Comparison of ENCODE assay signal across 18 cellular contexts in the genomic region with DNA sequence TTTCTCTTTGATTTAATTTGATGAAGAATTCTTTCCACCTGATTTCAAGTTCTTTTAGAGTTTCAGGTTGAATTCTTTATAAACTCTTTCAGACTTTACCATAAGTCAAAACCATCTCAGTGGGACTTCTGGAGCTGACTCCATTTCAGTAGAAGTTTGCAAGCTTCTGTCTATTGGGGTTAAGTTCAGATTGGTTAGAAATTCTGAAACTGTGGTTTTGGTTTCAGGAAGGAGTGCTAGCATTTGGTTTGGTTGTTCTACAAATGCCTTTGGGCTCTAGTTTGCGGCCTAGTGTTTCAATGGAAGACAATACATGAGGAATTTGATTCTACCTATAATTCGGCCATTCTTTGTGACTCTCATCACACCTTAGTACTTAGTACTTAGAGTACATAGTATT.
A peak's percentile ranks its signal among the peaks of the same experiment; 100 is the strongest.
DNase-seq lines count a peak whose midpoint lies in the region; ATAC-seq and TF ChIP-seq lines count a peak whose summit lies in the region.
"Had no signal": no experiment of that assay in that cellular context is flagged by ENCODE, and none has a peak within 500 bp of the region (broad histone marks: within the 10 kb centered on the region; RNA-seq: fewer than 3 reads in every experiment).

No MANE protein-coding gene starts in this region.

- H3K36me3 ChIP-seq in Loucy (ENCODE audit: insufficient read depth, low read length) (no peaks in the 10 kb centered on the region), Karpas-422 (ENCODE audit: insufficient read depth, low read length) (no peaks in the 10 kb centered on the region)

- H3K9me3 ChIP-seq in Loucy (ENCODE audit: insufficient read depth, low read depth, low read length) (no peaks in the 10 kb centered on the region), Karpas-422 (ENCODE audit: low read length) (no peaks in the 10 kb centered on the region)

- H3F3A ChIP-seq in Loucy (ENCODE audit: low read depth): no peaks in the 10 kb centered on the region

- no peaks in the 10 kb centered on the region for H3K27me3 ChIP-seq in Loucy (ENCODE audit: insufficient read depth, low read length, poor library complexity, severe bottlenecking)
- no peaks in the 10 kb centered on the region for H3K27me3 ChIP-seq in Karpas-422 (ENCODE audit: low read length)

- no peak overlapping the region for H3K4me2 ChIP-seq in Loucy (ENCODE audit: low read depth, low read length, poor library complexity, severe bottlenecking)
- no peak overlapping the region for H3K4me2 ChIP-seq in Karpas-422 (ENCODE audit: low read depth, low read length, poor library complexity, severe bottlenecking)

- H3K9ac ChIP-seq in Loucy (ENCODE audit: low read depth, low read length, poor library complexity, severe bottlenecking): no peak overlapping the region
- H3K9ac ChIP-seq in Karpas-422 (ENCODE audit: low read length): no peak overlapping the region

- DNase-seq in RPMI8226: no peak
- no peak for DNase-seq in iPS-NIHi7 (ENCODE audit: extremely low spot score)
- DNase-seq in Karpas-422: no peak
- DNase-seq: activated CD8-positive, alpha-beta memory T cell treated with anti-CD3 and anti-CD28 coated beads, Interleukin-2, amount 10 ng/mL, durations not matched to agents 7 days and 5 days; central memory CD4-positive, alpha-beta T cell; DMS79; head of caudate nucleus; left colon; naive B cell; NCI-H1694 treated with DMSO at 0.1 percent for 48 hours; retina; stimulated activated CD4-positive, alpha-beta T cell treated with anti-CD3 and anti-CD28 coated beads, Interleukin-2, amount 100 ng/mL, for 48 hours; stimulated activated naive CD8-positive, alpha-beta T cell treated with anti-CD3 and anti-CD28 coated beads, Interleukin-15, Interleukin-2, amounts not matched to agents 100 U/mL and 50 U/mL, for 24 hours had no signal

- H4K20me1 ChIP-seq in Loucy (ENCODE audit: insufficient read depth, low read length, poor library complexity, severe bottlenecking) (no peaks in the 10 kb centered on the region), Karpas-422 (ENCODE audit: insufficient read depth, low read depth, low read length) (no peaks in the 10 kb centered on the region)

- no peak overlapping the region for H3K27ac ChIP-seq in Karpas-422 (ENCODE audit: low read length)

- H3K4me1 ChIP-seq in Loucy (ENCODE audit: insufficient read depth, low read length, poor library complexity, severe bottlenecking) (peaks cover 48% of the 10 kb centered on the region), Karpas-422 (ENCODE audit: low read length) (no peaks in the 10 kb centered on the region)

- no peaks in the 10 kb centered on the region for H3K79me2 ChIP-seq in Loucy (ENCODE audit: insufficient read depth, low read length)
- H3K79me2 ChIP-seq in Karpas-422 (ENCODE audit: low read length): no peaks in the 10 kb centered on the region

- H3K9me2 ChIP-seq in Loucy (replicated peaks; ENCODE audit: low read depth, low read length): no peaks in the 10 kb centered on the region
- no peaks in the 10 kb centered on the region for H3K9me2 ChIP-seq in Karpas-422 (replicated peaks; ENCODE audit: insufficient read depth, low read length)

- peak; percentile 86 for ATAC-seq in GM18867 (IDR thresholded peaks at IDR 0.05; ENCODE audit: unreplicated experiment)
- peak; percentile 88 for ATAC-seq in GM21515 (IDR thresholded peaks at IDR 0.05; ENCODE audit: unreplicated experiment)
- ATAC-seq in HG02981 (IDR thresholded peaks at IDR 0.05; ENCODE audit: unreplicated experiment): peak; percentile 56
- no peak for ATAC-seq in esophagus mucosa
- ATAC-seq: activated CD8-positive, alpha-beta memory T cell treated with anti-CD3 and anti-CD28 coated beads, Interleukin-2, amount 10 ng/mL, durations not matched to agents 7 days and 5 days; left colon; stimulated activated naive CD8-positive, alpha-beta T cell treated with anti-CD3 and anti-CD28 coated beads, Interleukin-15, Interleukin-2, amounts not matched to agents 100 U/mL and 50 U/mL, for 24 hours had no signal

- H2AFZ ChIP-seq in Loucy (ENCODE audit: low read length): peak overlapping the region; percentile 58
- H2AFZ ChIP-seq in Karpas-422 (ENCODE audit: low read length): no peak overlapping the region

- no peak overlapping the region for H3K4me3 ChIP-seq in Loucy (ENCODE audit: low read length, poor library complexity, severe bottlenecking)
- no peak overlapping the region for H3K4me3 ChIP-seq in Karpas-422 (ENCODE audit: low read length)

- TF ChIP-seq CTCF in Loucy (conservative IDR thresholded peaks at IDR 0.05; ENCODE audit: low read length): no peak
